9 cellular contexts compared by ENCODE assay signal in genomic region chr5:132439521-132440206, GRCh38. TPM values are rescaled to one million over a fixed set of nuclear protein-coding genes. Genes with fewer than 3 reads are reported as not detected.
A peak's percentile ranks its signal among the peaks of the same experiment; 100 is the strongest.
DNase-seq lines count a peak whose midpoint lies in the region; ATAC-seq and TF ChIP-seq lines count a peak whose summit lies in the region.
"Had no signal": no experiment of that assay in that cellular context is flagged by ENCODE, and none has a peak within 500 bp of the region (broad histone marks: within the 10 kb centered on the region; RNA-seq: fewer than 3 reads in every experiment).

No MANE protein-coding gene starts in this region.

- H3K27ac ChIP-seq in mammary epithelial cell (ENCODE audit: insufficient read depth, low read depth, low read length): peak overlapping the region; percentile 43
- peak overlapping the region; percentile 63 to 79 for H3K27ac ChIP-seq in left lung
- H3K27ac ChIP-seq in transverse colon: peak overlapping the region; percentile 70 to 96 (median 82)
- H3K27ac ChIP-seq: C4-2B had no signal

- dilution Hi-C loops in mammary epithelial cell (cut with HindIII; ENCODE audit: low sequenced_read_pairs): no loop called here

- H2AFZ ChIP-seq in mammary epithelial cell (ENCODE audit: low read depth, low read length): peak overlapping the region; percentile 64

- H3K9me3 ChIP-seq in mammary epithelial cell (replicated peaks; ENCODE audit: insufficient read depth, low read length) (no peaks in the 10 kb centered on the region), left lung (no peaks in the 10 kb centered on the region), transverse colon (no peaks in the 10 kb centered on the region)

- DNase-seq in activated CD8-positive, alpha-beta memory T cell treated with anti-CD3 and anti-CD28 coated beads for 24 hours: peak; percentile 58
- DNase-seq in activated CD8-positive, alpha-beta memory T cell treated with anti-CD3 and anti-CD28 coated beads, Interleukin-2, amount 50 U/mL, for 4 hours: no peak
- DNase-seq in mammary epithelial cell: peak; percentile 88
- peak in 1 of 2 donors; percentile 65 for DNase-seq in left lung
- DNase-seq in transverse colon: peak; percentile 66
- no peak for DNase-seq in DMS153 (lab: John Stamatoyannopoulos, UW)
- no peak for DNase-seq in DMS53 (lab: John Stamatoyannopoulos, UW)

- H3K4me1 ChIP-seq in mammary epithelial cell (ENCODE audit: insufficient read depth, low read length) (peaks cover 23% of the 10 kb centered on the region), left lung (peaks cover 40 to 88% of the 10 kb centered on the region in 2 donors), transverse colon (peaks cover 36 to 59% (median 50%) of the 10 kb centered on the region in 4 donors)

- in situ Hi-C loops in mammary epithelial cell (cut with MboI; ENCODE audit: low sequenced_read_pairs in 2 of 2) (no loop called here), transverse colon (cut with MboI; ENCODE audit: low pct_ligation_motif_present in 1 of 4, low pct_unique_long_range_greater_than_20kb in 1 of 4, low sequenced_read_pairs in 3 of 4) (no loop called here)

- 3% methylated on average over 7 of the region's 7 CpGs for WGBS in mammary epithelial cell (ENCODE audit: low coverage, missing lambda C conversion rate)
- WGBS in transverse colon (ENCODE audit: low coverage in 1 of 2), 2 donors: 64 to 67% methylated on average over 2 to 7 of the region's 7 CpGs

- BruUV-seq in mammary epithelial cell (replicated peaks; lab: Mats Ljungman, UMichigan): no TSS peak

- CTCF ChIA-PET in mammary epithelial cell (lab: Charles Lee; ENCODE audit: low non-redundant PET): interaction anchor here (0.7 kb wide), 1 partner anchor 51 kb away, joined by 7 read pairs; the partner anchor contains the start of gene IRF1

- H3K79me2 ChIP-seq in mammary epithelial cell (ENCODE audit: insufficient read depth, low read length): no peaks in the 10 kb centered on the region

- H3K4me3 ChIP-seq in mammary epithelial cell (replicated peaks in 1 of 3; ENCODE audit: insufficient read depth in 1 of 3, low read depth in 2 of 3, low read length in 3 of 3) (no peak overlapping the region), left lung (no peak overlapping the region), transverse colon (no peak overlapping the region)

- TF ChIP-seq CTCF in mammary epithelial cell (conservative IDR thresholded peaks at IDR 0.05 in 1 of 2, IDR thresholded peaks at IDR 0.05 in 1 of 2; ENCODE audit: extremely low read depth in 1 of 2, insufficient read depth in 1 of 2, low read depth in 1 of 2, low read length in 2 of 2): no peak
- TF ChIP-seq CTCF in left lung (IDR thresholded peaks at IDR 0.05): no peak
- no peak for TF ChIP-seq CTCF in transverse colon (IDR thresholded peaks at IDR 0.05)

- H3K4me2 ChIP-seq in mammary epithelial cell (ENCODE audit: insufficient read depth, low read depth, low read length): peak overlapping the region; percentile 22

- peak overlapping the region; percentile 14 for H3K9ac ChIP-seq in mammary epithelial cell (ENCODE audit: insufficient read depth, low read length)

- H4K20me1 ChIP-seq in mammary epithelial cell (ENCODE audit: insufficient read depth, low read length): no peaks in the 10 kb centered on the region

- H3K27me3 ChIP-seq in mammary epithelial cell (ENCODE audit: insufficient read depth, low read length) (no peaks in the 10 kb centered on the region), left lung (no peaks in the 10 kb centered on the region), transverse colon (no peaks in the 10 kb centered on the region)

- TF ChIP-seq POLR2A in transverse colon (IDR thresholded peaks at IDR 0.05) (no peak), GM18505 (IDR thresholded peaks at IDR 0.05; ENCODE audit: borderline replicate concordance, extremely low read depth, insufficient read depth, insufficient read length) (no peak)

- intact Hi-C loops in mammary epithelial cell (cut with micrococcal nuclease) (no loop called here), left lung (cut with DNase I) (no loop called here), transverse colon (cut with DNase I; ENCODE audit: low total_unique reads) (no loop called here)

- ATAC-seq in left lung (peak; percentile 65), GM18505 (IDR thresholded peaks at IDR 0.05; ENCODE audit: unreplicated experiment) (no peak)

- TF ChIP-seq EP300 in transverse colon (IDR thresholded peaks at IDR 0.05; ENCODE audit: low read depth): no peak

- no peaks in the 10 kb centered on the region for H3K36me3 ChIP-seq in mammary epithelial cell (ENCODE audit: insufficient read depth, low read length)
- no peaks in the 10 kb centered on the region for H3K36me3 ChIP-seq in left lung
- H3K36me3 ChIP-seq in transverse colon: no peaks in the 10 kb centered on the region

RNA-seq across cellular contexts. Expression of gene IRF1, which starts 50.9 kb away (rescaled TPM):
- total RNA-seq in mammary epithelial cell (10 to 100 TPM in 1 of 2 donors, 1 to 10 TPM in 1; 5.3 to 14.9 TPM), left lung (10 to 100 TPM; 41.4 to 93.3 TPM), transverse colon (10 to 100 TPM; 40.8 to 86.9 (median 65.5) TPM)
- polyA plus RNA-seq in mammary epithelial cell: 9.0 TPM
- polyA minus RNA-seq in mammary epithelial cell: 24.6 TPM

Comparison
In these comparisons a context has a peak if more than half of its experiments do, and no peak if none do; other contexts are left out.
1. DNase-seq: peak in activated CD8-positive, alpha-beta memory T cell treated with anti-CD3 and anti-CD28 coated beads for 24 hours (single experiment), mammary epithelial cell (single experiment) and transverse colon (single experiment); none in activated CD8-positive, alpha-beta memory T cell treated with anti-CD3 and anti-CD28 coated beads, Interleukin-2, amount 50 U/mL, for 4 hours (single experiment), DMS153 (single experiment) and DMS53 (single experiment).
2. Peak in every context shown above with its lines, with median percentiles within 50 percentile points of each other: H3K27ac ChIP-seq.